ENCODE assay signal across 11 cellular contexts in the genomic region with DNA sequence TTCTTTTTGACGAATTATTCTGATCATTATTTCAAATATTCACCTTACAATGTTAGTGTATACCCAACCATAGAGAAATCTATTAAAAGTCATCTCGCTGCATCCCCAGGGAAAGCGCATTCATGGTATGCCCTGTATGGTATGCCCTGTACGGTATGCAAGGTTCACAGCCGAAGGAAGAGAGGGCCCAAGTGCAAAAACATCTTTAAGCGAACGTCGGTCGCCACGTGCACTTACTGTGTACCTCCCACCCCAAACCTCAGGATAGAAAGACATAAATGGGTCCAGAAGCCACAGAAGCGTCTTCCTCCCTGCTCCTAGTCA. TPM values are rescaled to one million over a fixed set of nuclear protein-coding genes. Genes with fewer than 3 reads are reported as not detected.
DNase-seq lines count a peak whose midpoint lies in the region; ATAC-seq and TF ChIP-seq lines count a peak whose summit lies in the region.
"Had no signal": no experiment of that assay in that cellular context is flagged by ENCODE, and none has a peak within 500 bp of the region (broad histone marks: within the 10 kb centered on the region; RNA-seq: fewer than 3 reads in every experiment).

No MANE protein-coding gene starts in this region.

- ATAC-seq in activated B cell treated with CpG ODN at 0.5 μM for 24 hours (ENCODE audit: low read depth) (peak; percentile 25), HG02852 (IDR thresholded peaks at IDR 0.05; ENCODE audit: unreplicated experiment) (no peak), GM18861 (IDR thresholded peaks at IDR 0.05; ENCODE audit: unreplicated experiment) (no peak)
- ATAC-seq: gastrocnemius medialis had no signal

- peaks cover 2% of the 10 kb centered on the region for H3K9me3 Mint-ChIP-seq in activated B cell treated with CpG ODN at 0.5 μM for 24 hours

- CTCF ChIA-PET in BJ (lab: Yijun Ruan, JAX) (no interaction called here), activated B cell treated with CpG ODN at 0.5 μM for 24 hours (lab: Charles Lee) (interaction anchor here (1.7 to 1.8 kb wide), 2 partner anchors 15 to 18 kb away, joined by 5 read pairs; no protein-coding TSS in a partner anchor)

- no peak overlapping the region for H3K27ac Mint-ChIP-seq in activated B cell treated with CpG ODN at 0.5 μM for 24 hours
- H3K27ac Mint-ChIP-seq: CD4-positive, CD25-positive, alpha-beta regulatory T cell had no signal

- no peaks in the 10 kb centered on the region for H3K36me3 Mint-ChIP-seq in activated B cell treated with CpG ODN at 0.5 μM for 24 hours (ENCODE audit: low read depth)
- H3K36me3 Mint-ChIP-seq: CD4-positive, CD25-positive, alpha-beta regulatory T cell had no signal

- peaks cover 4% of the 10 kb centered on the region for H3K27me3 ChIP-seq in BJ (ENCODE audit: control insufficient read depth, insufficient read depth, low read length)
- peaks cover 19% of the 10 kb centered on the region for H3K27me3 ChIP-seq in parathyroid adenoma (ENCODE audit: control insufficient read depth, insufficient read depth, low read length)

- POLR2A ChIA-PET in BJ (lab: Charles Lee), result no interaction called here
- POLR2A ChIA-PET in activated B cell treated with CpG ODN at 0.5 μM for 24 hours (lab: Charles Lee), result no interaction called here

- H3K4me1 ChIP-seq in parathyroid adenoma, result no peaks in the 10 kb centered on the region
- H3K4me1 ChIP-seq: gastrocnemius medialis had no signal

- H3K9me3 ChIP-seq in parathyroid adenoma (ENCODE audit: control insufficient read depth, low read length), result no peaks in the 10 kb centered on the region
- H3K9me3 ChIP-seq: gastrocnemius medialis had no signal

- H3K4me3 Mint-ChIP-seq in activated B cell treated with CpG ODN at 0.5 μM for 24 hours, result peak overlapping the region; percentile 83
- H3K4me3 Mint-ChIP-seq: CD4-positive, CD25-positive, alpha-beta regulatory T cell had no signal

- peak overlapping the region; percentile 24; the same call in 1 of the 2 replicates for H3K4me3 ChIP-seq in BJ (ENCODE audit: low read depth, low read length)
- H3K4me3 ChIP-seq in iPS-11a (ENCODE audit: low read depth, low read length), result peak overlapping the region; percentile 8
- no peak overlapping the region for H3K4me3 ChIP-seq in parathyroid adenoma (ENCODE audit: low read depth, low read length)

- intact Hi-C loops in activated B cell treated with CpG ODN at 0.5 μM for 24 hours (cut with micrococcal nuclease), result loop anchor here (5.0 kb wide), 1 partner anchor 1564 kb away; no protein-coding TSS in a partner anchor

- H2AFZ ChIP-seq in parathyroid adenoma, result no peak overlapping the region

- H3K27me3 Mint-ChIP-seq in activated B cell treated with CpG ODN at 0.5 μM for 24 hours, result peaks cover 56% of the 10 kb centered on the region

- H3K4me2 ChIP-seq in parathyroid adenoma (ENCODE audit: low read length), result peak overlapping the region; percentile 80

- no peak overlapping the region for H3K27ac ChIP-seq in parathyroid adenoma
- H3K27ac ChIP-seq: gastrocnemius medialis had no signal

- no peaks in the 10 kb centered on the region for H3K79me2 ChIP-seq in parathyroid adenoma

- peaks cover 36% of the 10 kb centered on the region for H3K4me1 Mint-ChIP-seq in activated B cell treated with CpG ODN at 0.5 μM for 24 hours
- H3K4me1 Mint-ChIP-seq: CD4-positive, CD25-positive, alpha-beta regulatory T cell had no signal

- DNase-seq in BJ (ENCODE audit: low read depth), result no peak
- no peak for DNase-seq in activated B cell treated with CpG ODN at 0.5 μM for 24 hours
- DNase-seq in dedifferentiated amniotic fluid mesenchymal stem cell (ENCODE audit: extremely low spot score), result no peak
- DNase-seq in activated gamma-delta T cell treated with Interleukin-2 at 50 U/mL for 16 hours, result no peak
- DNase-seq: CD4-positive, CD25-positive, alpha-beta regulatory T cell; gastrocnemius medialis; NCI-H2029 had no signal

- TF ChIP-seq CTCF in BJ (IDR thresholded peaks at IDR 0.05; ENCODE audit: insufficient read depth, low read depth, low read length) (no peak), activated B cell treated with CpG ODN at 0.5 μM for 24 hours (IDR thresholded peaks at IDR 0.05) (no peak), parathyroid adenoma (IDR thresholded peaks at IDR 0.05) (no peak)

- no peak overlapping the region for H3K9ac ChIP-seq in parathyroid adenoma

- H3K36me3 ChIP-seq in BJ (ENCODE audit: control insufficient read depth, insufficient read depth, low read length) (no peaks in the 10 kb centered on the region), parathyroid adenoma (ENCODE audit: control insufficient read depth, insufficient read depth, low read length) (no peaks in the 10 kb centered on the region)
- H3K36me3 ChIP-seq: gastrocnemius medialis had no signal

RNA-seq across cellular contexts. Expression of a gene that starts 14.4 kb away (rescaled TPM):
- polyA plus RNA-seq in BJ (2011; rRNA removed), result 3.3 and 4.2 TPM in 2 replicates
- polyA minus RNA-seq in BJ (2011; rRNA and poly(A)+ RNA removed), result 1.9 and 3.6 TPM in 2 replicates
- 3.2 and 4.6 TPM in 2 replicates for total RNA-seq in activated B cell treated with CpG ODN at 0.5 μM for 24 hours
- polyA plus RNA-seq: CD4-positive, CD25-positive, alpha-beta regulatory T cell had no signal
